1 cellular context compared by ENCODE assay signal in genomic region chr6:139679516-139680179, GRCh38.
TF ChIP-seq lines count a peak whose summit lies in the region.

No MANE protein-coding gene starts in this region.

TF ChIP-seq in HepG2, 621 proteins besides CTCF, POLR2A, EP300 and RAD21 (continued from another document and continues in another):
- TF ChIP-seq ZNF609 (CRISPR knock-in tag; IDR thresholded peaks at IDR 0.05; ENCODE audit: borderline replicate concordance), result 0 out of 2 replicates have a peak, but pooled peaks have one; percentile 17
- no peak for TF ChIP-seq HDAC2 (CRISPR knock-in tag; IDR thresholded peaks at IDR 0.05)
- TF ChIP-seq SIN3B (IDR thresholded peaks at IDR 0.05; ENCODE audit: low read length), result no peak
- no peak for TF ChIP-seq ZFP36L2 (CRISPR knock-in tag; IDR thresholded peaks at IDR 0.05)
- TF ChIP-seq ZNF335 (CRISPR knock-in tag; IDR thresholded peaks at IDR 0.05), result no peak
- TF ChIP-seq MLX (CRISPR knock-in tag; IDR thresholded peaks at IDR 0.05), result no peak
- TF ChIP-seq RXRB (CRISPR knock-in tag; IDR thresholded peaks at IDR 0.05; ENCODE audit: borderline replicate concordance), result 0 out of 2 replicates have a peak, but pooled peaks have one; percentile 31
- TF ChIP-seq NFE2 (CRISPR knock-in tag; IDR thresholded peaks at IDR 0.05), result no peak
- TF ChIP-seq RBFOX2 (IDR thresholded peaks at IDR 0.05; ENCODE audit: low read depth, low read length), result no peak
- TF ChIP-seq, protein P1, sequence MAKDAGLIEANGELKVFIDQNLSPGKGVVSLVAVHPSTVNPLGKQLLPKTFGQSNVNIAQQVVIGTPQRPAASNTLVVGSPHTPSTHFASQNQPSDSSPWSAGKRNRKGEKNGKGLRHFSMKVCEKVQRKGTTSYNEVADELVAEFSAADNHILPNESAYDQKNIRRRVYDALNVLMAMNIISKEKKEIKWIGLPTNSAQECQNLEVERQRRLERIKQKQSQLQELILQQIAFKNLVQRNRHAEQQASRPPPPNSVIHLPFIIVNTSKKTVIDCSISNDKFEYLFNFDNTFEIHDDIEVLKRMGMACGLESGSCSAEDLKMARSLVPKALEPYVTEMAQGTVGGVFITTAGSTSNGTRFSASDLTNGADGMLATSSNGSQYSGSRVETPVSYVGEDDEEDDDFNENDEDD (CRISPR knock-in tag; IDR thresholded peaks at IDR 0.05; ENCODE audit: borderline replicate concordance), result no peak
- no peak for TF ChIP-seq SOX13 (IDR thresholded peaks at IDR 0.05)
- peak in 1 of 2 experiments; percentile 12; a peak in 1 of 4 replicates for TF ChIP-seq SOX13 (CRISPR knock-in tag; conservative IDR thresholded peaks at IDR 0.05 in 1 of 2, IDR thresholded peaks at IDR 0.05 in 1 of 2)
- TF ChIP-seq MIER3 (CRISPR knock-in tag; IDR thresholded peaks at IDR 0.05; ENCODE audit: borderline replicate concordance), result no peak
- peak; percentile 60 for TF ChIP-seq HNF4A (CRISPR knock-in tag; IDR thresholded peaks at IDR 0.05)
- TF ChIP-seq RCOR2 (CRISPR knock-in tag; IDR thresholded peaks at IDR 0.05), result no peak
- TF ChIP-seq, protein P2, sequence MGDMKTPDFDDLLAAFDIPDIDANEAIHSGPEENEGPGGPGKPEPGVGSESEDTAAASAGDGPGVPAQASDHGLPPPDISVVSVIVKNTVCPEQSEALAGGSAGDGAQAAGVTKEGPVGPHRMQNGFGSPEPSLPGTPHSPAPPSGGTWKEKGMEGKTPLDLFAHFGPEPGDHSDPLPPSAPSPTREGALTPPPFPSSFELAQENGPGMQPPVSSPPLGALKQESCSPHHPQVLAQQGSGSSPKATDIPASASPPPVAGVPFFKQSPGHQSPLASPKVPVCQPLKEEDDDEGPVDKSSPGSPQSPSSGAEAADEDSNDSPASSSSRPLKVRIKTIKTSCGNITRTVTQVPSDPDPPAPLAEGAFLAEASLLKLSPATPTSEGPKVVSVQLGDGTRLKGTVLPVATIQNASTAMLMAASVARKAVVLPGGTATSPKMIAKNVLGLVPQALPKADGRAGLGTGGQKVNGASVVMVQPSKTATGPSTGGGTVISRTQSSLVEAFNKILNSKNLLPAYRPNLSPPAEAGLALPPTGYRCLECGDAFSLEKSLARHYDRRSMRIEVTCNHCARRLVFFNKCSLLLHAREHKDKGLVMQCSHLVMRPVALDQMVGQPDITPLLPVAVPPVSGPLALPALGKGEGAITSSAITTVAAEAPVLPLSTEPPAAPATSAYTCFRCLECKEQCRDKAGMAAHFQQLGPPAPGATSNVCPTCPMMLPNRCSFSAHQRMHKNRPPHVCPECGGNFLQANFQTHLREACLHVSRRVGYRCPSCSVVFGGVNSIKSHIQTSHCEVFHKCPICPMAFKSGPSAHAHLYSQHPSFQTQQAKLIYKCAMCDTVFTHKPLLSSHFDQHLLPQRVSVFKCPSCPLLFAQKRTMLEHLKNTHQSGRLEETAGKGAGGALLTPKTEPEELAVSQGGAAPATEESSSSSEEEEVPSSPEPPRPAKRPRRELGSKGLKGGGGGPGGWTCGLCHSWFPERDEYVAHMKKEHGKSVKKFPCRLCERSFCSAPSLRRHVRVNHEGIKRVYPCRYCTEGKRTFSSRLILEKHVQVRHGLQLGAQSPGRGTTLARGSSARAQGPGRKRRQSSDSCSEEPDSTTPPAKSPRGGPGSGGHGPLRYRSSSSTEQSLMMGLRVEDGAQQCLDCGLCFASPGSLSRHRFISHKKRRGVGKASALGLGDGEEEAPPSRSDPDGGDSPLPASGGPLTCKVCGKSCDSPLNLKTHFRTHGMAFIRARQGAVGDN (CRISPR knock-in tag; IDR thresholded peaks at IDR 0.05), result no peak
- TF ChIP-seq, protein P3, sequence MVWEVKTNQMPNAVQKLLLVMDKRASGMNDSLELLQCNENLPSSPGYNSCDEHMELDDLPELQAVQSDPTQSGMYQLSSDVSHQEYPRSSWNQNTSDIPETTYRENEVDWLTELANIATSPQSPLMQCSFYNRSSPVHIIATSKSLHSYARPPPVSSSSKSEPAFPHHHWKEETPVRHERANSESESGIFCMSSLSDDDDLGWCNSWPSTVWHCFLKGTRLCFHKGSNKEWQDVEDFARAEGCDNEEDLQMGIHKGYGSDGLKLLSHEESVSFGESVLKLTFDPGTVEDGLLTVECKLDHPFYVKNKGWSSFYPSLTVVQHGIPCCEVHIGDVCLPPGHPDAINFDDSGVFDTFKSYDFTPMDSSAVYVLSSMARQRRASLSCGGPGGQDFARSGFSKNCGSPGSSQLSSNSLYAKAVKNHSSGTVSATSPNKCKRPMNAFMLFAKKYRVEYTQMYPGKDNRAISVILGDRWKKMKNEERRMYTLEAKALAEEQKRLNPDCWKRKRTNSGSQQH (CRISPR knock-in tag; IDR thresholded peaks at IDR 0.05; ENCODE audit: low read depth), result no peak
- no peak for TF ChIP-seq MED13 (CRISPR knock-in tag; IDR thresholded peaks at IDR 0.05)
- TF ChIP-seq, protein P4, sequence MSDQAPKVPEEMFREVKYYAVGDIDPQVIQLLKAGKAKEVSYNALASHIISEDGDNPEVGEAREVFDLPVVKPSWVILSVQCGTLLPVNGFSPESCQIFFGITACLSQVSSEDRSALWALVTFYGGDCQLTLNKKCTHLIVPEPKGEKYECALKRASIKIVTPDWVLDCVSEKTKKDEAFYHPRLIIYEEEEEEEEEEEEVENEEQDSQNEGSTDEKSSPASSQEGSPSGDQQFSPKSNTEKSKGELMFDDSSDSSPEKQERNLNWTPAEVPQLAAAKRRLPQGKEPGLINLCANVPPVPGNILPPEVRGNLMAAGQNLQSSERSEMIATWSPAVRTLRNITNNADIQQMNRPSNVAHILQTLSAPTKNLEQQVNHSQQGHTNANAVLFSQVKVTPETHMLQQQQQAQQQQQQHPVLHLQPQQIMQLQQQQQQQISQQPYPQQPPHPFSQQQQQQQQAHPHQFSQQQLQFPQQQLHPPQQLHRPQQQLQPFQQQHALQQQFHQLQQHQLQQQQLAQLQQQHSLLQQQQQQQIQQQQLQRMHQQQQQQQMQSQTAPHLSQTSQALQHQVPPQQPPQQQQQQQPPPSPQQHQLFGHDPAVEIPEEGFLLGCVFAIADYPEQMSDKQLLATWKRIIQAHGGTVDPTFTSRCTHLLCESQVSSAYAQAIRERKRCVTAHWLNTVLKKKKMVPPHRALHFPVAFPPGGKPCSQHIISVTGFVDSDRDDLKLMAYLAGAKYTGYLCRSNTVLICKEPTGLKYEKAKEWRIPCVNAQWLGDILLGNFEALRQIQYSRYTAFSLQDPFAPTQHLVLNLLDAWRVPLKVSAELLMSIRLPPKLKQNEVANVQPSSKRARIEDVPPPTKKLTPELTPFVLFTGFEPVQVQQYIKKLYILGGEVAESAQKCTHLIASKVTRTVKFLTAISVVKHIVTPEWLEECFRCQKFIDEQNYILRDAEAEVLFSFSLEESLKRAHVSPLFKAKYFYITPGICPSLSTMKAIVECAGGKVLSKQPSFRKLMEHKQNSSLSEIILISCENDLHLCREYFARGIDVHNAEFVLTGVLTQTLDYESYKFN (CRISPR knock-in tag; conservative IDR thresholded peaks at IDR 0.05), result 0 out of 2 replicates have a peak, but pooled peaks have one; percentile 42
- TF ChIP-seq SMYD3 (CRISPR knock-in tag; IDR thresholded peaks at IDR 0.05), result 0 out of 2 replicates have a peak, but pooled peaks have one; percentile 66
- TF ChIP-seq MED1 (CRISPR knock-in tag; IDR thresholded peaks at IDR 0.05), result 0 out of 2 replicates have a peak, but pooled peaks have one; percentile 42
- TF ChIP-seq ZNF629 (CRISPR knock-in tag; conservative IDR thresholded peaks at IDR 0.05), result no peak
- TF ChIP-seq SUZ12 (IDR thresholded peaks at IDR 0.05; ENCODE audit: low read depth, low read length), result no peak
- TF ChIP-seq, protein P5, sequence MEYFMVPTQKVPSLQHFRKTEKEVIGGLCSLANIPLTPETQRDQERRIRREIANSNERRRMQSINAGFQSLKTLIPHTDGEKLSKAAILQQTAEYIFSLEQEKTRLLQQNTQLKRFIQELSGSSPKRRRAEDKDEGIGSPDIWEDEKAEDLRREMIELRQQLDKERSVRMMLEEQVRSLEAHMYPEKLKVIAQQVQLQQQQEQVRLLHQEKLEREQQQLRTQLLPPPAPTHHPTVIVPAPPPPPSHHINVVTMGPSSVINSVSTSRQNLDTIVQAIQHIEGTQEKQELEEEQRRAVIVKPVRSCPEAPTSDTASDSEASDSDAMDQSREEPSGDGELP (IDR thresholded peaks at IDR 0.05; ENCODE audit: borderline replicate concordance, low read depth), result no peak
- TF ChIP-seq, protein P6, sequence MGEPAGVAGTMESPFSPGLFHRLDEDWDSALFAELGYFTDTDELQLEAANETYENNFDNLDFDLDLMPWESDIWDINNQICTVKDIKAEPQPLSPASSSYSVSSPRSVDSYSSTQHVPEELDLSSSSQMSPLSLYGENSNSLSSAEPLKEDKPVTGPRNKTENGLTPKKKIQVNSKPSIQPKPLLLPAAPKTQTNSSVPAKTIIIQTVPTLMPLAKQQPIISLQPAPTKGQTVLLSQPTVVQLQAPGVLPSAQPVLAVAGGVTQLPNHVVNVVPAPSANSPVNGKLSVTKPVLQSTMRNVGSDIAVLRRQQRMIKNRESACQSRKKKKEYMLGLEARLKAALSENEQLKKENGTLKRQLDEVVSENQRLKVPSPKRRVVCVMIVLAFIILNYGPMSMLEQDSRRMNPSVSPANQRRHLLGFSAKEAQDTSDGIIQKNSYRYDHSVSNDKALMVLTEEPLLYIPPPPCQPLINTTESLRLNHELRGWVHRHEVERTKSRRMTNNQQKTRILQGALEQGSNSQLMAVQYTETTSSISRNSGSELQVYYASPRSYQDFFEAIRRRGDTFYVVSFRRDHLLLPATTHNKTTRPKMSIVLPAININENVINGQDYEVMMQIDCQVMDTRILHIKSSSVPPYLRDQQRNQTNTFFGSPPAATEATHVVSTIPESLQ (CRISPR knock-in tag; conservative IDR thresholded peaks at IDR 0.05), result no peak
- no peak for TF ChIP-seq NFIC (IDR thresholded peaks at IDR 0.05; ENCODE audit: low read length)
- TF ChIP-seq ARID3A (IDR thresholded peaks at IDR 0.05; ENCODE audit: low read depth, low read length), result peak; percentile 41; the same call in 1 of the 2 replicates
- TF ChIP-seq SOX6 (IDR thresholded peaks at IDR 0.05), result no peak
- peak; percentile 33; the same call in 1 of the 2 replicates for TF ChIP-seq SOX6 (CRISPR knock-in tag; IDR thresholded peaks at IDR 0.05)
- TF ChIP-seq, protein P7, sequence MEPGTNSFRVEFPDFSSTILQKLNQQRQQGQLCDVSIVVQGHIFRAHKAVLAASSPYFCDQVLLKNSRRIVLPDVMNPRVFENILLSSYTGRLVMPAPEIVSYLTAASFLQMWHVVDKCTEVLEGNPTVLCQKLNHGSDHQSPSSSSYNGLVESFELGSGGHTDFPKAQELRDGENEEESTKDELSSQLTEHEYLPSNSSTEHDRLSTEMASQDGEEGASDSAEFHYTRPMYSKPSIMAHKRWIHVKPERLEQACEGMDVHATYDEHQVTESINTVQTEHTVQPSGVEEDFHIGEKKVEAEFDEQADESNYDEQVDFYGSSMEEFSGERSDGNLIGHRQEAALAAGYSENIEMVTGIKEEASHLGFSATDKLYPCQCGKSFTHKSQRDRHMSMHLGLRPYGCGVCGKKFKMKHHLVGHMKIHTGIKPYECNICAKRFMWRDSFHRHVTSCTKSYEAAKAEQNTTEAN (CRISPR knock-in tag; conservative IDR thresholded peaks at IDR 0.05), result no peak
- peak in 1 of 2 experiments; percentile 65; a peak in 1 of 4 replicates for TF ChIP-seq NR2F1 (CRISPR knock-in tag; IDR thresholded peaks at IDR 0.05)
- TF ChIP-seq NFE2L2 (IDR thresholded peaks at IDR 0.05; ENCODE audit: low read length), result no peak
- no peak for TF ChIP-seq DPF2 (CRISPR knock-in tag; IDR thresholded peaks at IDR 0.05; ENCODE audit: borderline replicate concordance, low read depth)
- TF ChIP-seq TEF (CRISPR knock-in tag; IDR thresholded peaks at IDR 0.05), result 0 out of 2 replicates have a peak, but pooled peaks have one; percentile 28
